In the genomic region with DNA sequence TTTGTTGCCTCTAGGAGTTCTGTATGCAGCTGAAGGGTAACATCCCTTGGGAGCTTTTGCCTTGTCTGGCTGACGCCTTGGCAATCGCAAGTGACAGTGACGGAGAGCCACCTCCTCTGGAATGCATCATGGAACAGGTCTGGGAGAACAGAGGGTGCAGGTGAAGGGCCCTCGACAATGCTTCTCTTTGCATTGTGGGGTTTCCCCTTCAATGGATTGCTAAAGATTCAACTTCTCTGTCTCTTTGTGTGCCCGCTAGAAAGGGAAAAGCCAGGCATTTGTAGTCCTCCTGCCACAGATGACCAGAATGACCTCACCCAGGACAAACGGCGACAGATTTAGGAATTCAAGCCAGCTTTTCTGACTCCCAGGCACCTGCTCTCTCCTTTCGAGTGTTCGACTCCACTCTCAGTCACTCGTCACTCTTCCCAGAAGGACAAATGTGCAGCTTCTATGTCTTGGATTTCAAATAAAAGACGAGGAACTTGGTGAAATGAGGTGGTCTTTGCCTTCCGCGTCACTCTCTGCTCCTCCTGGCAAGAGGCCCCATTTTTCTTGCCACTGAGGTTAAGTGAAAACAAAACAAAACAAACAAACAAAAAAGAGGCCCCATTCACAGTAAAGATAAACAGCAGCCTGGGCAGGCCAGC, we compare ENCODE assay signal across 19 cellular contexts. TPM values are rescaled to one million over a fixed set of nuclear protein-coding genes. Genes with fewer than 3 reads are reported as not detected.
DNase-seq lines count a peak whose midpoint lies in the region; ATAC-seq and TF ChIP-seq lines count a peak whose summit lies in the region.
"Had no signal": no experiment of that assay in that cellular context is flagged by ENCODE, and none has a peak within 500 bp of the region (broad histone marks: within the 10 kb centered on the region; RNA-seq: fewer than 3 reads in every experiment).

No MANE protein-coding gene starts in this region.

- no peak for TF ChIP-seq CTCF in lung (IDR thresholded peaks at IDR 0.05; ENCODE audit: control extremely low read depth, extremely low read depth)

- H3K4me3 ChIP-seq in lung, result no peak overlapping the region
- H3K4me3 ChIP-seq: cardiac muscle cell, GM23248, Peyer's patch, right atrium auricular region, upper lobe of right lung had no signal

- H3K36me3 Mint-ChIP-seq in stimulated activated naive CD8-positive, alpha-beta T cell treated with anti-CD3 and anti-CD28 coated beads, Interleukin-15, Interleukin-2, amounts not matched to agents 100 ng/mL and 50 ng/mL, for 24 hours (ENCODE audit: low read depth), result peaks cover 96% of the 10 kb centered on the region
- peaks cover 81% of the 10 kb centered on the region for H3K36me3 Mint-ChIP-seq in activated T-helper 1 cell treated with anti-CD3 and anti-CD28 coated beads, Interleukin-12 subunit alpha, Interleukin-12 subunit beta, Interleukin-2, Interleukin-4 antibody, amounts not matched to agents 30 ng/mL and 10 ng/mL and 1 ng/mL, durations not matched to agents 14 hours and 24 hours and 36 hours (ENCODE audit: low read depth)

- H3K27me3 ChIP-seq in lung (ENCODE audit: control insufficient read depth, insufficient read depth), result no peaks in the 10 kb centered on the region
- H3K27me3 ChIP-seq: cardiac muscle cell, Peyer's patch, right atrium auricular region, upper lobe of right lung had no signal

- no peaks in the 10 kb centered on the region for H3K36me3 ChIP-seq in lung (ENCODE audit: control insufficient read depth in 2 of 2, insufficient read depth in 2 of 2, low read length in 2 of 2)
- H3K36me3 ChIP-seq: cardiac muscle cell, Peyer's patch, right atrium auricular region, upper lobe of right lung had no signal

- peaks cover 87% of the 10 kb centered on the region for H3K4me1 Mint-ChIP-seq in stimulated activated naive CD8-positive, alpha-beta T cell treated with anti-CD3 and anti-CD28 coated beads, Interleukin-15, Interleukin-2, amounts not matched to agents 100 ng/mL and 50 ng/mL, for 24 hours (ENCODE audit: low read depth)
- peaks cover 84% of the 10 kb centered on the region for H3K4me1 Mint-ChIP-seq in activated T-helper 1 cell treated with anti-CD3 and anti-CD28 coated beads, Interleukin-12 subunit alpha, Interleukin-12 subunit beta, Interleukin-2, Interleukin-4 antibody, amounts not matched to agents 30 ng/mL and 10 ng/mL and 1 ng/mL, durations not matched to agents 14 hours and 24 hours and 36 hours (ENCODE audit: low read depth)

- H3K9me3 ChIP-seq in lung (ENCODE audit: control insufficient read depth in 2 of 2, insufficient read depth in 1 of 2, low read length in 1 of 2), result no peaks in the 10 kb centered on the region
- H3K9me3 ChIP-seq: Peyer's patch, upper lobe of right lung had no signal

- intact Hi-C loops in activated T-helper 1 cell treated with anti-CD3 and anti-CD28 coated beads, Interleukin-12 subunit alpha, Interleukin-12 subunit beta, Interleukin-2, Interleukin-4 antibody, amounts not matched to agents 30 ng/mL and 10 ng/mL and 1 ng/mL, durations not matched to agents 14 hours and 24 hours and 36 hours (cut with micrococcal nuclease), result no loop called here

- no peaks in the 10 kb centered on the region for H3K27me3 Mint-ChIP-seq in stimulated activated naive CD8-positive, alpha-beta T cell treated with anti-CD3 and anti-CD28 coated beads, Interleukin-15, Interleukin-2, amounts not matched to agents 100 ng/mL and 50 ng/mL, for 24 hours
- no peaks in the 10 kb centered on the region for H3K27me3 Mint-ChIP-seq in activated T-helper 1 cell treated with anti-CD3 and anti-CD28 coated beads, Interleukin-12 subunit alpha, Interleukin-12 subunit beta, Interleukin-2, Interleukin-4 antibody, amounts not matched to agents 30 ng/mL and 10 ng/mL and 1 ng/mL, durations not matched to agents 14 hours and 24 hours and 36 hours (ENCODE audit: insufficient read depth)

- WGBS in lung, 2 donors, result 81 to 86% methylated on average over 13 of the region's 13 CpGs

- no peaks in the 10 kb centered on the region for H3K9me3 Mint-ChIP-seq in stimulated activated naive CD8-positive, alpha-beta T cell treated with anti-CD3 and anti-CD28 coated beads, Interleukin-15, Interleukin-2, amounts not matched to agents 100 ng/mL and 50 ng/mL, for 24 hours
- peaks cover 2% of the 10 kb centered on the region for H3K9me3 Mint-ChIP-seq in activated T-helper 1 cell treated with anti-CD3 and anti-CD28 coated beads, Interleukin-12 subunit alpha, Interleukin-12 subunit beta, Interleukin-2, Interleukin-4 antibody, amounts not matched to agents 30 ng/mL and 10 ng/mL and 1 ng/mL, durations not matched to agents 14 hours and 24 hours and 36 hours

- H3K4me3 Mint-ChIP-seq in stimulated activated naive CD8-positive, alpha-beta T cell treated with anti-CD3 and anti-CD28 coated beads, Interleukin-15, Interleukin-2, amounts not matched to agents 100 ng/mL and 50 ng/mL, for 24 hours, result no peak overlapping the region
- no peak overlapping the region for H3K4me3 Mint-ChIP-seq in activated T-helper 1 cell treated with anti-CD3 and anti-CD28 coated beads, Interleukin-12 subunit alpha, Interleukin-12 subunit beta, Interleukin-2, Interleukin-4 antibody, amounts not matched to agents 30 ng/mL and 10 ng/mL and 1 ng/mL, durations not matched to agents 14 hours and 24 hours and 36 hours
- H3K4me3 Mint-ChIP-seq: nephron progenitor cell had no signal

- DNase-seq in stimulated activated naive CD8-positive, alpha-beta T cell treated with anti-CD3 and anti-CD28 coated beads, Interleukin-15, Interleukin-2, amounts not matched to agents 100 U/mL and 50 U/mL, for 24 hours, result no peak
- no peak for DNase-seq in activated T-helper 1 cell treated with anti-CD3 and anti-CD28 coated beads, Interleukin-12 subunit alpha, Interleukin-12 subunit beta, Interleukin-2, Interleukin-4 antibody, amounts not matched to agents 30 ng/mL and 10 ng/mL and 1 ng/mL, durations not matched to agents 14 hours and 24 hours and 36 hours (ENCODE audit: low spot score)
- DNase-seq in lung (ENCODE audit: low spot score), result peak; percentile 17
- DNase-seq in NCI-H146 treated with DMSO at 0.1 percent for 48 hours (lab: John Stamatoyannopoulos, UW; ENCODE audit: unreplicated experiment), result no peak
- DNase-seq in SKM-1 (lab: John Stamatoyannopoulos, UW; ENCODE audit: unreplicated experiment), result no peak
- DNase-seq: activated CD4-positive, CD25-positive, alpha-beta regulatory T cell; foreskin melanocyte; GM23248; NCI-H2081; NCI-H526; nephron progenitor cell; stimulated activated CD4-positive, alpha-beta T cell treated with anti-CD3 and anti-CD28 coated beads, Interleukin-1b, Interleukin-23, amount 100 ng/mL, for 48 hours; upper lobe of right lung had no signal

- no peak for ATAC-seq in stimulated activated naive CD8-positive, alpha-beta T cell treated with anti-CD3 and anti-CD28 coated beads, Interleukin-15, Interleukin-2, amounts not matched to agents 100 U/mL and 50 U/mL, for 24 hours
- ATAC-seq in lung (ENCODE audit: insufficient read depth, low FRiP score), result no peak
- ATAC-seq in HG02885 (IDR thresholded peaks at IDR 0.05; ENCODE audit: poor library complexity, unreplicated experiment), result no peak
- ATAC-seq: upper lobe of right lung had no signal

- no peaks in the 10 kb centered on the region for H3K4me1 ChIP-seq in lung (ENCODE audit: control insufficient read depth in 2 of 2, insufficient read depth in 2 of 2, low read length in 2 of 2)
- H3K4me1 ChIP-seq: Peyer's patch, right atrium auricular region, upper lobe of right lung had no signal

- no peak overlapping the region for H3K27ac ChIP-seq in lung (ENCODE audit: low read depth in 1 of 2, low read length in 1 of 2)
- H3K27ac ChIP-seq: cardiac muscle cell, GM23248, right atrium auricular region, upper lobe of right lung had no signal

- H3K27ac Mint-ChIP-seq in stimulated activated naive CD8-positive, alpha-beta T cell treated with anti-CD3 and anti-CD28 coated beads, Interleukin-15, Interleukin-2, amounts not matched to agents 100 ng/mL and 50 ng/mL, for 24 hours, result peak overlapping the region; percentile 67
- peak overlapping the region; percentile 83 for H3K27ac Mint-ChIP-seq in activated T-helper 1 cell treated with anti-CD3 and anti-CD28 coated beads, Interleukin-12 subunit alpha, Interleukin-12 subunit beta, Interleukin-2, Interleukin-4 antibody, amounts not matched to agents 30 ng/mL and 10 ng/mL and 1 ng/mL, durations not matched to agents 14 hours and 24 hours and 36 hours
- H3K27ac Mint-ChIP-seq: nephron progenitor cell had no signal

RNA-seq across cellular contexts. Expression of a gene that starts 26.1 kb away (rescaled TPM):
- total RNA-seq in activated T-helper 1 cell treated with anti-CD3 and anti-CD28 coated beads, Interleukin-12 subunit alpha, Interleukin-12 subunit beta, Interleukin-2, Interleukin-4 antibody, amounts not matched to agents 30 ng/mL and 10 ng/mL and 1 ng/mL, durations not matched to agents 14 hours and 24 hours and 36 hours, result 1,237 and 1,254 TPM in 2 replicates
- total RNA-seq in lung, result 1 to 10 TPM; 1.2 to 5.7 TPM
- 10 to 100 TPM in 1 of 2 donors, under 1 TPM in 1; 0.24 to 10.3 TPM for polyA plus RNA-seq in lung
- total RNA-seq: cardiac muscle cell, GM23248 had no signal
- polyA plus RNA-seq: BJ, cardiac muscle cell, GM23248 had no signal

RNA-seq across cellular contexts. Expression of a gene that starts 52.8 kb away (rescaled TPM):
- 265 and 283 TPM in 2 replicates for total RNA-seq in activated T-helper 1 cell treated with anti-CD3 and anti-CD28 coated beads, Interleukin-12 subunit alpha, Interleukin-12 subunit beta, Interleukin-2, Interleukin-4 antibody, amounts not matched to agents 30 ng/mL and 10 ng/mL and 1 ng/mL, durations not matched to agents 14 hours and 24 hours and 36 hours
- 100 to 1,000 TPM in 1 of 2 donors, 10 to 100 TPM in 1; 84.5 to 103 TPM for total RNA-seq in lung
- polyA plus RNA-seq in lung, result 10 to 100 TPM; 65.5 to 76.7 TPM

RNA-seq across cellular contexts. Expression of a gene that starts 58.7 kb away (rescaled TPM):
- total RNA-seq in activated T-helper 1 cell treated with anti-CD3 and anti-CD28 coated beads, Interleukin-12 subunit alpha, Interleukin-12 subunit beta, Interleukin-2, Interleukin-4 antibody, amounts not matched to agents 30 ng/mL and 10 ng/mL and 1 ng/mL, durations not matched to agents 14 hours and 24 hours and 36 hours, result 23.4 and 24.4 TPM in 2 replicates
- total RNA-seq in lung, result 10 to 100 TPM; 13.2 to 40.0 TPM
- polyA plus RNA-seq in lung, result 10 to 100 TPM; 25.5 to 67.7 TPM

Comparison
In these comparisons a context has a peak if more than half of its experiments do, and no peak if none do; other contexts are left out.
1. RNA of a gene that starts 26.1 kb away (total RNA-seq): 1,237 to 1,254 TPM in activated T-helper 1 cell treated with anti-CD3 and anti-CD28 coated beads, Interleukin-12 subunit alpha, Interleukin-12 subunit beta, Interleukin-2, Interleukin-4 antibody, amounts not matched to agents 30 ng/mL and 10 ng/mL and 1 ng/mL, durations not matched to agents 14 hours and 24 hours and 36 hours; 1.2 to 5.7 TPM in lung; every median in the first group is over 100 times any median in the second.